21 cellular contexts compared by ENCODE assay signal in genomic region chr2:206647985-206648384, GRCh38. TPM values are rescaled to one million over a fixed set of nuclear protein-coding genes. Genes with fewer than 3 reads are reported as not detected.
"Had no signal": no experiment of that assay in that cellular context is flagged by ENCODE, and none has a peak within 500 bp of the region (broad histone marks: within the 10 kb centered on the region; RNA-seq: fewer than 3 reads in every experiment).

No MANE protein-coding gene starts in this region.

- H3K4me2 ChIP-seq: hepatocyte had no signal

- H3K4me1 ChIP-seq: left lung, pancreas, stomach, testis had no signal

- ATAC-seq: effector memory CD8-positive, alpha-beta T cell; left lung; naive thymus-derived CD8-positive, alpha-beta T cell; pancreas had no signal

- FAIRE-seq: kidney, pancreas had no signal

- H3K27me3 ChIP-seq: pancreas, testis had no signal

- H3K9me3 ChIP-seq: left lung, pancreas, stomach, testis had no signal

- H2AFZ ChIP-seq: hepatocyte had no signal

- H3K36me3 ChIP-seq: left lung, pancreas, stomach had no signal

- H3K79me2 ChIP-seq: hepatocyte had no signal

- H3K4me3 ChIP-seq: hepatocyte, left lung, pancreas, stomach, testis had no signal

- DNase-seq: activated CD4-positive, CD25-positive, alpha-beta regulatory T cell treated with anti-CD3 and anti-CD28 coated beads, Interleukin-2, amount 50 U/mL, for 72 hours; activated naive CD4-positive, alpha-beta T cell; activated naive CD8-positive, alpha-beta T cell treated with anti-CD3 and anti-CD28 coated beads, Interleukin-2, amount 10 ng/mL, durations not matched to agents 7 days and 5 days; activated T-cell treated with anti-CD3 and anti-CD28 coated beads for 4 hours; anterior cingulate cortex; cerebellar nuclear complex; dermis blood vessel endothelial cell; effector memory CD8-positive, alpha-beta T cell; kidney; left lung; naive thymus-derived CD8-positive, alpha-beta T cell; pancreas; stimulated activated CD4-positive, alpha-beta T cell treated with anti-CD3 and anti-CD28 coated beads, Interleukin-1b, Interleukin-23, amount 100 ng/mL, for 48 hours; stomach; T1000; testis had no signal

- H3K27ac ChIP-seq: epithelial cell of prostate, hepatocyte, left lung, pancreas, stomach, testis had no signal

RNA-seq across cellular contexts. Expression of gene FAM237A, which starts 5.7 kb away (rescaled TPM):
- total RNA-seq: activated naive CD8-positive, alpha-beta T cell treated with anti-CD3 and anti-CD28 coated beads, Interleukin-2, amount 10 ng/mL, durations not matched to agents 7 days and 5 days; dermis blood vessel endothelial cell; fibroblast of lung; hepatocyte; kidney; left lung; mucosa of gallbladder; naive thymus-derived CD8-positive, alpha-beta T cell; pancreas; stomach; testis; urinary bladder had no signal
- polyA plus RNA-seq: fibroblast of lung; hepatocyte; naive thymus-derived CD8-positive, alpha-beta T cell; pancreas; stomach; urinary bladder had no signal
